Comparison of ENCODE assay signal across 5 cellular contexts in the genomic region with DNA sequence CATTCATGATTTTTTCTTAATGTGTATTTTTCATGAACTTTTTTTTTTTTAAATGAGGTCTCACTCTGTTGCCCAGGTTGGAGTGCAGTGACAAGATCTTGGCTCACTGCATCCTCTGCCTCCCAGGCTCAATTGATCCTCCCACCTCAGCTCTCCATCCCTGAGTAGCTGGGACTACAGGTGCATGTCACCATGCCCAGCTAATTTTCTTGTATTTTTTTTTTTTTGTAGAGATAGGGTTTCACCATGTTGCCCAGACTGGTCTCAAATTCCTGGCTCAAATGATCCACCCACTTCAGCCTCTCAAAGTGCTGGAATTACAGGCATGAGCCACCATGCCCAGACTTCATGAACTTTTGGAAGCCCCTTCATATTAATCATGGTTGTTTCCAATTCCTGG.
"Had no signal": no experiment of that assay in that cellular context is flagged by ENCODE, and none has a peak within 500 bp of the region (broad histone marks: within the 10 kb centered on the region; RNA-seq: fewer than 3 reads in every experiment).

No MANE protein-coding gene starts in this region.

- DNase-seq: IMR-90, KBM-7, KG1 had no signal

- ATAC-seq: HepG2, K562 had no signal
